Comparison of ENCODE assay signal across 10 cellular contexts in the genomic region with DNA sequence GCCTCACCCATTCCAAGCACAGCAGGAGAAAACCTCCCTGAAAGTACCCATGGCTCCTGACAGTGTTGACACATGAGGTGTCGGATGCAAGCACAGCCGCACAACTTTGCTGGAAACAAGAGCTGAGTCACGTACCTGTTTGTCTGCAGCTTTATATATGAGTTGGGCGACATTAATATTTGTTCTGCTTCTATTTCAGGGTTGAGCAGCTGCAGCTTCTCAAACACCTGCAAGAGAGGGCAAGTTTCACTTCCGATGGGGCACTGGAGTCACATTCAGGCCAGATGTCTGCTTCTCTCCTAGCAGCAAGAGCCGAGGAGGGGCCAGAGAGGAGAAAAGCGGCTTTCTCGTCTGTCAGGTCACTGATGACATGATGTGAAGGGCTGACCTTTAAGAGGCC.
DNase-seq lines count a peak whose midpoint lies in the region; ATAC-seq and TF ChIP-seq lines count a peak whose summit lies in the region.
"Had no signal": no experiment of that assay in that cellular context is flagged by ENCODE, and none has a peak within 500 bp of the region (broad histone marks: within the 10 kb centered on the region; RNA-seq: fewer than 3 reads in every experiment).

No MANE protein-coding gene starts in this region.

- POLR2A ChIA-PET in GM10248 (lab: Yijun Ruan, JAX) = no interaction called here
- POLR2A ChIA-PET in activated CD4-positive, alpha-beta T cell treated with anti-CD3 and anti-CD28 coated beads for 36 hours (lab: Charles Lee) = no interaction called here

- H3K27me3 ChIP-seq in right cardiac atrium (ENCODE audit: control insufficient read depth, insufficient read depth) = no peaks in the 10 kb centered on the region
- H3K27me3 ChIP-seq: neutrophil had no signal

- H3K36me3 Mint-ChIP-seq in activated naive CD8-positive, alpha-beta T cell treated with anti-CD3 and anti-CD28 coated beads for 36 hours = peaks cover 27% of the 10 kb centered on the region
- peaks cover 57% of the 10 kb centered on the region for H3K36me3 Mint-ChIP-seq in activated CD4-positive, alpha-beta T cell treated with anti-CD3 and anti-CD28 coated beads for 36 hours (ENCODE audit: low read depth)

- H3K9me3 ChIP-seq in right cardiac atrium (ENCODE audit: control insufficient read depth, low read length) = no peaks in the 10 kb centered on the region
- H3K9me3 ChIP-seq: neutrophil had no signal

- H3K27me3 Mint-ChIP-seq in activated naive CD8-positive, alpha-beta T cell treated with anti-CD3 and anti-CD28 coated beads for 36 hours = no peaks in the 10 kb centered on the region
- H3K27me3 Mint-ChIP-seq in activated CD4-positive, alpha-beta T cell treated with anti-CD3 and anti-CD28 coated beads for 36 hours = no peaks in the 10 kb centered on the region

- H3K27ac Mint-ChIP-seq in activated naive CD8-positive, alpha-beta T cell treated with anti-CD3 and anti-CD28 coated beads for 36 hours = peak overlapping the region; percentile 63
- H3K27ac Mint-ChIP-seq in activated CD4-positive, alpha-beta T cell treated with anti-CD3 and anti-CD28 coated beads for 36 hours = no peak overlapping the region

- no peak for TF ChIP-seq CTCF in GM10248 (IDR thresholded peaks at IDR 0.05; ENCODE audit: control extremely low read depth, extremely low read depth, low read depth, missing control alignments)

- 65% methylated on average over 8 of the region's 8 CpGs for WGBS in right cardiac atrium

- no peak overlapping the region for H3K27ac ChIP-seq in right cardiac atrium (ENCODE audit: low read length)
- H3K27ac ChIP-seq: neutrophil had no signal

- ATAC-seq in GM19463 (IDR thresholded peaks at IDR 0.05; ENCODE audit: unreplicated experiment) (peak; percentile 95), HG03439 (IDR thresholded peaks at IDR 0.05; ENCODE audit: unreplicated experiment) (peak; percentile 95), right cardiac atrium (no peak)
- ATAC-seq in activated CD4-positive, alpha-beta T cell treated with anti-CD3 and anti-CD28 coated beads for 36 hours = no peak
- ATAC-seq: HCT116 had no signal

- no peak overlapping the region for H3K4me3 Mint-ChIP-seq in activated naive CD8-positive, alpha-beta T cell treated with anti-CD3 and anti-CD28 coated beads for 36 hours
- H3K4me3 Mint-ChIP-seq in activated CD4-positive, alpha-beta T cell treated with anti-CD3 and anti-CD28 coated beads for 36 hours = no peak overlapping the region

- DNase-seq in GM10248 (ENCODE audit: extremely low spot score) (peak; percentile 82), DMS79 (lab: John Stamatoyannopoulos, UW) (no peak), Kasumi-1 (lab: John Stamatoyannopoulos, UW) (no peak), right cardiac atrium (no peak)
- DNase-seq in activated naive CD8-positive, alpha-beta T cell treated with anti-CD3 and anti-CD28 coated beads for 36 hours = no peak
- no peak for DNase-seq in activated CD4-positive, alpha-beta T cell treated with anti-CD3 and anti-CD28 coated beads for 36 hours

- H3K4me1 ChIP-seq in right cardiac atrium (ENCODE audit: control insufficient read depth, insufficient read depth, low read length) = no peaks in the 10 kb centered on the region

- no peaks in the 10 kb centered on the region for H3K9me3 Mint-ChIP-seq in activated naive CD8-positive, alpha-beta T cell treated with anti-CD3 and anti-CD28 coated beads for 36 hours
- no peaks in the 10 kb centered on the region for H3K9me3 Mint-ChIP-seq in activated CD4-positive, alpha-beta T cell treated with anti-CD3 and anti-CD28 coated beads for 36 hours (ENCODE audit: low read depth)

- no peak overlapping the region for H3K4me3 ChIP-seq in right cardiac atrium (ENCODE audit: low read length)

- peaks cover 2% of the 10 kb centered on the region for H3K4me1 Mint-ChIP-seq in activated naive CD8-positive, alpha-beta T cell treated with anti-CD3 and anti-CD28 coated beads for 36 hours
- no peaks in the 10 kb centered on the region for H3K4me1 Mint-ChIP-seq in activated CD4-positive, alpha-beta T cell treated with anti-CD3 and anti-CD28 coated beads for 36 hours

- intact Hi-C loops in activated CD4-positive, alpha-beta T cell treated with anti-CD3 and anti-CD28 coated beads for 36 hours (cut with DNase I, micrococcal nuclease) = no loop called here
- intact Hi-C loops in right cardiac atrium (cut with DNase I) = no loop called here

- CTCF ChIA-PET in GM10248 (lab: Yijun Ruan, JAX) = interaction anchor here (0.7 to 2.4 kb wide), 7 partner anchors 8 to 316 kb away, joined by 3 to 7 read pairs (median 3); no protein-coding TSS in a partner anchor
- CTCF ChIA-PET in activated CD4-positive, alpha-beta T cell treated with anti-CD3 and anti-CD28 coated beads for 36 hours (lab: Charles Lee) = interaction anchor here (0.5 to 2.2 kb wide), 3 partner anchors 12 to 317 kb away, joined by 3 to 7 read pairs (median 3); no protein-coding TSS in a partner anchor

Comparison
In these comparisons a context has a peak if more than half of its experiments do, and no peak if none do; other contexts are left out.
1. ATAC-seq: peak in GM19463 (single experiment) and HG03439 (single experiment); none in activated CD4-positive, alpha-beta T cell treated with anti-CD3 and anti-CD28 coated beads for 36 hours (single experiment) and right cardiac atrium (0 of 2).